14 cellular contexts compared by ENCODE assay signal in genomic region chr3:39404943-39405686, GRCh38. TPM values are rescaled to one million over a fixed set of nuclear protein-coding genes. Genes with fewer than 3 reads are reported as not detected.
DNase-seq lines count a peak whose midpoint lies in the region; ATAC-seq, FAIRE-seq and TF ChIP-seq lines count a peak whose summit lies in the region.
"Had no signal": no experiment of that assay in that cellular context is flagged by ENCODE, and none has a peak within 500 bp of the region (broad histone marks: within the 10 kb centered on the region; RNA-seq: fewer than 3 reads in every experiment).

No MANE protein-coding gene starts in this region.

- peaks cover 61% of the 10 kb centered on the region for H3K36me3 ChIP-seq in KOPT-K1 (ENCODE audit: insufficient read depth, low read length)
- H3K36me3 ChIP-seq in astrocyte (ENCODE audit: insufficient read depth, low read length), result peaks cover 20% of the 10 kb centered on the region

- H3K27ac Mint-ChIP-seq in activated CD4-positive, alpha-beta T cell treated with anti-CD3 and anti-CD28 coated beads, Interleukin-2, amount 10 ng/mL, durations not matched to agents 7 days and 5 days, result peak overlapping the region; percentile 94
- H3K27ac Mint-ChIP-seq in astrocyte (ENCODE audit: unreplicated experiment), result peak overlapping the region; percentile 62
- H3K27ac Mint-ChIP-seq in neural crest cell (ENCODE audit: unreplicated experiment), result no peak overlapping the region

- H3K9me3 Mint-ChIP-seq in activated CD4-positive, alpha-beta T cell treated with anti-CD3 and anti-CD28 coated beads, Interleukin-2, amount 10 ng/mL, durations not matched to agents 7 days and 5 days, result no peaks in the 10 kb centered on the region
- H3K9me3 Mint-ChIP-seq in astrocyte (ENCODE audit: unreplicated experiment), result no peaks in the 10 kb centered on the region
- no peaks in the 10 kb centered on the region for H3K9me3 Mint-ChIP-seq in neural crest cell
- H3K9me3 Mint-ChIP-seq: activated B cell treated with CpG ODN at 0.5 μM for 24 hours; activated naive CD4-positive, alpha-beta T cell treated with anti-CD3 and anti-CD28 coated beads, Interleukin-2, amount 50 U/mL, for 24 hours had no signal

- no peak for FAIRE-seq in astrocyte (lab: Jason Lieb, UNC)
- FAIRE-seq: frontal cortex had no signal

- POLR2A ChIA-PET in activated CD4-positive, alpha-beta T cell treated with anti-CD3 and anti-CD28 coated beads, Interleukin-2, amount 10 ng/mL, durations not matched to agents 7 days and 5 days (lab: Charles Lee), result no interaction called here

- H3K4me1 Mint-ChIP-seq in activated CD4-positive, alpha-beta T cell treated with anti-CD3 and anti-CD28 coated beads, Interleukin-2, amount 10 ng/mL, durations not matched to agents 7 days and 5 days, result peaks cover 44% of the 10 kb centered on the region
- H3K4me1 Mint-ChIP-seq in astrocyte (ENCODE audit: low read depth, unreplicated experiment), result peaks cover 14% of the 10 kb centered on the region
- peaks cover 29% of the 10 kb centered on the region for H3K4me1 Mint-ChIP-seq in neural crest cell

- TF ChIP-seq CTCF in astrocyte (IDR thresholded peaks at IDR 0.05; ENCODE audit: insufficient read depth, low read depth, low read length), result no peak
- TF ChIP-seq CTCF in neural crest cell (conservative IDR thresholded peaks at IDR 0.05), result no peak

- H3K27ac ChIP-seq in KOPT-K1 (ENCODE audit: low read depth, low read length, poor library complexity, severe bottlenecking), result peak overlapping the region; percentile 78
- H3K27ac ChIP-seq in astrocyte (ENCODE audit: low read depth, low read length), result no peak overlapping the region

- no peaks in the 10 kb centered on the region for H3K27me3 Mint-ChIP-seq in activated CD4-positive, alpha-beta T cell treated with anti-CD3 and anti-CD28 coated beads, Interleukin-2, amount 10 ng/mL, durations not matched to agents 7 days and 5 days
- H3K27me3 Mint-ChIP-seq in astrocyte (ENCODE audit: low read depth, unreplicated experiment), result no peaks in the 10 kb centered on the region
- peaks cover 4% of the 10 kb centered on the region for H3K27me3 Mint-ChIP-seq in neural crest cell (ENCODE audit: low read depth)
- H3K27me3 Mint-ChIP-seq: activated B cell treated with CpG ODN at 0.5 μM for 24 hours; activated naive CD4-positive, alpha-beta T cell treated with anti-CD3 and anti-CD28 coated beads, Interleukin-2, amount 50 U/mL, for 24 hours had no signal

- no peak overlapping the region for H3K9ac ChIP-seq in astrocyte (ENCODE audit: low read length)

- peaks cover 36% of the 10 kb centered on the region for H3K79me2 ChIP-seq in astrocyte (ENCODE audit: insufficient read depth, low read length)

- no peaks in the 10 kb centered on the region for H3K27me3 ChIP-seq in astrocyte (ENCODE audit: insufficient read depth, low read length)
- H3K27me3 ChIP-seq: left lung had no signal

- H3K4me1 ChIP-seq in astrocyte (ENCODE audit: insufficient read depth, low read length), result peaks cover 20% of the 10 kb centered on the region

- H3K4me2 ChIP-seq in astrocyte (ENCODE audit: low read length), result no peak overlapping the region

- H4K20me1 ChIP-seq in astrocyte (ENCODE audit: insufficient read depth, low read length), result peaks cover 32% of the 10 kb centered on the region

- no peak overlapping the region for H3K4me3 Mint-ChIP-seq in activated CD4-positive, alpha-beta T cell treated with anti-CD3 and anti-CD28 coated beads, Interleukin-2, amount 10 ng/mL, durations not matched to agents 7 days and 5 days
- H3K4me3 Mint-ChIP-seq in astrocyte (ENCODE audit: unreplicated experiment) (peak overlapping the region; percentile 93), neural crest cell (peak overlapping the region; percentile 27)

- DNase-seq in activated CD4-positive, alpha-beta T cell treated with anti-CD3 and anti-CD28 coated beads, Interleukin-2, amount 10 ng/mL, durations not matched to agents 7 days and 5 days, result no peak
- no peak for DNase-seq in activated CD4-positive, alpha-beta T cell treated with anti-CD3 and anti-CD28 coated beads, Interleukin-2, amount 50 U/mL, for 48 hours
- DNase-seq in astrocyte (ENCODE audit: low read depth) (no peak), neural crest cell (ENCODE audit: low read depth, low spot score) (no peak), NAMALWA (ENCODE audit: low spot score) (no peak)
- no peak for DNase-seq in central memory CD4-positive, alpha-beta T cell
- DNase-seq: activated B cell treated with CpG ODN at 0.5 μM for 24 hours, left lung, posterior cingulate gyrus, substantia nigra had no signal

- ATAC-seq in GM21528 (IDR thresholded peaks at IDR 0.05; ENCODE audit: low FRiP score, unreplicated experiment), result no peak
- ATAC-seq: left lung had no signal

- CTCF ChIA-PET in activated CD4-positive, alpha-beta T cell treated with anti-CD3 and anti-CD28 coated beads, Interleukin-2, amount 10 ng/mL, durations not matched to agents 7 days and 5 days (lab: Charles Lee), result interaction anchor here (0.8 to 5.0 kb wide), 4 partner anchors 17 to 213 kb away, joined by 3 to 26 read pairs (median 5); partner anchors contain the start of gene XIRP1

- no peak overlapping the region for H2AFZ ChIP-seq in astrocyte (ENCODE audit: low read depth, low read length)

- H3K9me3 ChIP-seq in KOPT-K1 (ENCODE audit: insufficient read depth, low read length, poor library complexity, severe bottlenecking), result no peaks in the 10 kb centered on the region
- no peaks in the 10 kb centered on the region for H3K9me3 ChIP-seq in astrocyte (ENCODE audit: insufficient read depth, low read depth, low read length)
- H3K9me3 ChIP-seq: left lung had no signal

- peaks cover 53% of the 10 kb centered on the region for H3K36me3 Mint-ChIP-seq in activated CD4-positive, alpha-beta T cell treated with anti-CD3 and anti-CD28 coated beads, Interleukin-2, amount 10 ng/mL, durations not matched to agents 7 days and 5 days (ENCODE audit: low read depth)
- H3K36me3 Mint-ChIP-seq in astrocyte (ENCODE audit: low read depth, unreplicated experiment), result peaks cover 8% of the 10 kb centered on the region
- peaks cover 23% of the 10 kb centered on the region for H3K36me3 Mint-ChIP-seq in neural crest cell (ENCODE audit: low read depth)

- H3K4me3 ChIP-seq in astrocyte (ENCODE audit: insufficient read depth, low read depth, low read length), result no peak overlapping the region

RNA-seq across cellular contexts. Expression of gene RPSA, which starts 1.4 kb away (rescaled TPM):
- total RNA-seq in activated CD4-positive, alpha-beta T cell treated with anti-CD3 and anti-CD28 coated beads, Interleukin-2, amount 10 ng/mL, durations not matched to agents 7 days and 5 days, result 1,000 to 10,000 TPM; 1,760 to 1,774 TPM
- total RNA-seq in astrocyte (881 and 1,004 TPM in 2 replicates), neural crest cell (1,595 and 1,633 TPM in 2 replicates)

RNA-seq across cellular contexts. Expression of gene SLC25A38, which starts 21.9 kb away (rescaled TPM):
- 10 to 100 TPM; 34.0 to 35.1 TPM for total RNA-seq in activated CD4-positive, alpha-beta T cell treated with anti-CD3 and anti-CD28 coated beads, Interleukin-2, amount 10 ng/mL, durations not matched to agents 7 days and 5 days
- 33.0 and 34.4 TPM in 2 replicates for total RNA-seq in astrocyte
- 26.6 and 28.4 TPM in 2 replicates for total RNA-seq in neural crest cell
